In the genomic region with DNA sequence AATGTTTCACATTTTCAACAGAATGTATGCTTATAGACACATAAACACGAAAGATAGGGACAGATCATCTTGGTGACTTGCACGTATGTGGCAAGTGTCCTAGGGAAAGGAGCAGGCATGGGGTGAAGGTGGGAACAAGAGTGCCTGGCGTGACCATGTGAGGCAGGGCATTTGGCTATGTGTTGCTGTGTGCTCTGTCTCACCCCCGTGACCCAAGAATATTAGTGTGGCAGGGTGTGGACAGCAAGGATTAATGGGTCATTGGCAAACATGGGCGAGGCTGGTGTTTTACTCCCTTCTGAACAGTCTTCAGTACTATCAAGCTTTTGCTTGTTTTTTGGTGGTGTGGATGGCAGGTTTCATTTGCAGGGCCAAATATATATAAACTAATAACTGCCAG, we compare ENCODE assay signal across 21 cellular contexts. TPM values are rescaled to one million over a fixed set of nuclear protein-coding genes. Genes with fewer than 3 reads are reported as not detected.
A peak's percentile ranks its signal among the peaks of the same experiment; 100 is the strongest.
DNase-seq lines count a peak whose midpoint lies in the region; ATAC-seq and TF ChIP-seq lines count a peak whose summit lies in the region.
"Had no signal": no experiment of that assay in that cellular context is flagged by ENCODE, and none has a peak within 500 bp of the region (broad histone marks: within the 10 kb centered on the region; RNA-seq: fewer than 3 reads in every experiment).

No MANE protein-coding gene starts in this region.

- no peaks in the 10 kb centered on the region for H3K9me3 Mint-ChIP-seq in T-helper 2 cell treated with Interferon-gamma antibody and Interleukin-4, amounts not matched to agents 5 μg/mL and 100 μg/mL, for 36 hours
- H3K9me3 Mint-ChIP-seq in activated T-helper 1 cell treated with anti-CD3 and anti-CD28 coated beads, Interleukin-12 subunit alpha, Interleukin-12 subunit beta, Interleukin-2, Interleukin-4 antibody, amounts not matched to agents 30 ng/mL and 10 ng/mL and 1 ng/mL, durations not matched to agents 14 hours and 24 hours and 36 hours = no peaks in the 10 kb centered on the region
- H3K9me3 Mint-ChIP-seq in activated T-helper 17 cell treated with anti-CD3 and anti-CD28 coated beads, Interleukin-2, amount 50 U/mL, for 72 hours = no peaks in the 10 kb centered on the region
- H3K9me3 Mint-ChIP-seq: HFFc6 had no signal

- H3K36me3 Mint-ChIP-seq in T-helper 2 cell treated with Interferon-gamma antibody and Interleukin-4, amounts not matched to agents 5 μg/mL and 100 μg/mL, for 36 hours (ENCODE audit: low read depth) = no peaks in the 10 kb centered on the region
- no peaks in the 10 kb centered on the region for H3K36me3 Mint-ChIP-seq in activated T-helper 1 cell treated with anti-CD3 and anti-CD28 coated beads, Interleukin-12 subunit alpha, Interleukin-12 subunit beta, Interleukin-2, Interleukin-4 antibody, amounts not matched to agents 30 ng/mL and 10 ng/mL and 1 ng/mL, durations not matched to agents 14 hours and 24 hours and 36 hours (ENCODE audit: low read depth)
- H3K36me3 Mint-ChIP-seq in activated T-helper 17 cell treated with anti-CD3 and anti-CD28 coated beads, Interleukin-2, amount 50 U/mL, for 72 hours (ENCODE audit: low read depth) = no peaks in the 10 kb centered on the region

- H3K9ac ChIP-seq in mucosa of stomach (ENCODE audit: low read length) = peak overlapping the region; percentile 74
- H3K9ac ChIP-seq: BLaER1 had no signal

- H3K27ac Mint-ChIP-seq in T-helper 2 cell treated with Interferon-gamma antibody and Interleukin-4, amounts not matched to agents 5 μg/mL and 100 μg/mL, for 36 hours = no peak overlapping the region
- H3K27ac Mint-ChIP-seq in activated T-helper 1 cell treated with anti-CD3 and anti-CD28 coated beads, Interleukin-12 subunit alpha, Interleukin-12 subunit beta, Interleukin-2, Interleukin-4 antibody, amounts not matched to agents 30 ng/mL and 10 ng/mL and 1 ng/mL, durations not matched to agents 14 hours and 24 hours and 36 hours = no peak overlapping the region
- no peak overlapping the region for H3K27ac Mint-ChIP-seq in activated T-helper 17 cell treated with anti-CD3 and anti-CD28 coated beads, Interleukin-2, amount 50 U/mL, for 72 hours
- H3K27ac Mint-ChIP-seq: HFFc6 had no signal

- ATAC-seq in activated T-helper 17 cell treated with anti-CD3 and anti-CD28 coated beads, Interleukin-2, amount 50 U/mL, for 72 hours (replicated peaks) = no peak
- ATAC-seq: gastroesophageal sphincter had no signal

- H3K4me3 ChIP-seq in mucosa of stomach (ENCODE audit: low read length) (no peak overlapping the region), stomach (no peak overlapping the region)

- H3K36me3 ChIP-seq in mucosa of stomach (ENCODE audit: control insufficient read depth, insufficient read depth, low read length) (no peaks in the 10 kb centered on the region), stomach (no peaks in the 10 kb centered on the region)
- H3K36me3 ChIP-seq: BLaER1, brain microvascular endothelial cell, gastroesophageal sphincter, thoracic aorta had no signal

- H3K4me1 ChIP-seq in mucosa of stomach (ENCODE audit: control insufficient read depth, insufficient read depth, low read length) (peaks cover 36% of the 10 kb centered on the region), stomach (peaks cover 18 to 48% (median 25%) of the 10 kb centered on the region in 4 donors)

- TF ChIP-seq CTCF in stomach (IDR thresholded peaks at IDR 0.05) = no peak

- peak overlapping the region; percentile 26 for H3K4me3 Mint-ChIP-seq in T-helper 2 cell treated with Interferon-gamma antibody and Interleukin-4, amounts not matched to agents 5 μg/mL and 100 μg/mL, for 36 hours
- peak overlapping the region; percentile 44 for H3K4me3 Mint-ChIP-seq in activated T-helper 1 cell treated with anti-CD3 and anti-CD28 coated beads, Interleukin-12 subunit alpha, Interleukin-12 subunit beta, Interleukin-2, Interleukin-4 antibody, amounts not matched to agents 30 ng/mL and 10 ng/mL and 1 ng/mL, durations not matched to agents 14 hours and 24 hours and 36 hours
- H3K4me3 Mint-ChIP-seq in activated T-helper 17 cell treated with anti-CD3 and anti-CD28 coated beads, Interleukin-2, amount 50 U/mL, for 72 hours = no peak overlapping the region

- DNase-seq in T-helper 2 cell treated with Interferon-gamma antibody and Interleukin-4, amounts not matched to agents 5 μg/mL and 100 μg/mL, for 36 hours (ENCODE audit: low spot score) = no peak
- DNase-seq in T-helper 2 cell (no peak), stomach (peak; percentile 72), activated gamma-delta T cell treated with Interleukin-2 at 50 U/mL for 16 hours (no peak), NCI-H82 (lab: John Stamatoyannopoulos, UW) (no peak)
- DNase-seq in activated T-helper 1 cell treated with anti-CD3 and anti-CD28 coated beads, Interleukin-12 subunit alpha, Interleukin-12 subunit beta, Interleukin-2, Interleukin-4 antibody, amounts not matched to agents 30 ng/mL and 10 ng/mL and 1 ng/mL, durations not matched to agents 14 hours and 24 hours and 36 hours (ENCODE audit: low spot score) = no peak
- DNase-seq: activated CD4-positive, alpha-beta T cell treated with anti-CD3 and anti-CD28 coated beads for 1 hour; activated CD8-positive, alpha-beta memory T cell treated with anti-CD3 and anti-CD28 coated beads, Interleukin-2, amount 50 U/mL, for 4 hours; activated naive CD4-positive, alpha-beta T cell treated with anti-CD3 and anti-CD28 coated beads, Interleukin-2, amount 10 ng/mL, durations not matched to agents 7 days and 5 days; brain microvascular endothelial cell; HFFc6; left cardiac atrium; stimulated activated CD4-positive, alpha-beta T cell treated with anti-CD3 and anti-CD28 coated beads, Interleukin-4, amount 100 ng/mL, for 4 hours had no signal

- H3K27me3 Mint-ChIP-seq in T-helper 2 cell treated with Interferon-gamma antibody and Interleukin-4, amounts not matched to agents 5 μg/mL and 100 μg/mL, for 36 hours (ENCODE audit: low read depth) = peaks cover 44% of the 10 kb centered on the region
- H3K27me3 Mint-ChIP-seq in activated T-helper 1 cell treated with anti-CD3 and anti-CD28 coated beads, Interleukin-12 subunit alpha, Interleukin-12 subunit beta, Interleukin-2, Interleukin-4 antibody, amounts not matched to agents 30 ng/mL and 10 ng/mL and 1 ng/mL, durations not matched to agents 14 hours and 24 hours and 36 hours (ENCODE audit: insufficient read depth) = peaks cover 39% of the 10 kb centered on the region
- H3K27me3 Mint-ChIP-seq in activated T-helper 17 cell treated with anti-CD3 and anti-CD28 coated beads, Interleukin-2, amount 50 U/mL, for 72 hours = peaks cover 47% of the 10 kb centered on the region

- intact Hi-C loops in activated T-helper 1 cell treated with anti-CD3 and anti-CD28 coated beads, Interleukin-12 subunit alpha, Interleukin-12 subunit beta, Interleukin-2, Interleukin-4 antibody, amounts not matched to agents 30 ng/mL and 10 ng/mL and 1 ng/mL, durations not matched to agents 14 hours and 24 hours and 36 hours (cut with micrococcal nuclease) = loop anchor here (2.0 kb wide), 2 partner anchors 49 to 279 kb away; no protein-coding TSS in a partner anchor
- intact Hi-C loops in stomach (cut with DNase I; ENCODE audit: low total_unique reads) = no loop called here

- WGBS in stomach, 5 donors = 29 to 63% (median 43%) methylated on average over 5 of the region's 5 CpGs

- H3K9me3 ChIP-seq in mucosa of stomach (ENCODE audit: control insufficient read depth, low read length) (no peaks in the 10 kb centered on the region), stomach (no peaks in the 10 kb centered on the region)
- H3K9me3 ChIP-seq: BLaER1, gastroesophageal sphincter, thoracic aorta had no signal

- H3K27me3 ChIP-seq in mucosa of stomach (ENCODE audit: control insufficient read depth, insufficient read depth, low read length) (no peaks in the 10 kb centered on the region), stomach (peaks cover 0 to 13% (median 0%) of the 10 kb centered on the region in 3 donors)
- H3K27me3 ChIP-seq: brain microvascular endothelial cell, gastroesophageal sphincter had no signal

- TF ChIP-seq EP300 in stomach (IDR thresholded peaks at IDR 0.05) = no peak

- peak overlapping the region; percentile 35 to 86 (median 82) for H3K27ac ChIP-seq in stomach
- H3K27ac ChIP-seq: BLaER1, brain microvascular endothelial cell, gastroesophageal sphincter, thoracic aorta had no signal

- peaks cover 26% of the 10 kb centered on the region for H3K4me1 Mint-ChIP-seq in T-helper 2 cell treated with Interferon-gamma antibody and Interleukin-4, amounts not matched to agents 5 μg/mL and 100 μg/mL, for 36 hours (ENCODE audit: low read depth)
- peaks cover 26% of the 10 kb centered on the region for H3K4me1 Mint-ChIP-seq in activated T-helper 1 cell treated with anti-CD3 and anti-CD28 coated beads, Interleukin-12 subunit alpha, Interleukin-12 subunit beta, Interleukin-2, Interleukin-4 antibody, amounts not matched to agents 30 ng/mL and 10 ng/mL and 1 ng/mL, durations not matched to agents 14 hours and 24 hours and 36 hours (ENCODE audit: low read depth)
- H3K4me1 Mint-ChIP-seq in activated T-helper 17 cell treated with anti-CD3 and anti-CD28 coated beads, Interleukin-2, amount 50 U/mL, for 72 hours = peaks cover 17% of the 10 kb centered on the region

- no peak for TF ChIP-seq POLR2A in stomach (IDR thresholded peaks at IDR 0.05)

RNA-seq across cellular contexts. Expression of a gene that starts 1.3 kb away (rescaled TPM):
- not detected in 2 replicates for total RNA-seq in activated T-helper 1 cell treated with anti-CD3 and anti-CD28 coated beads, Interleukin-12 subunit alpha, Interleukin-12 subunit beta, Interleukin-2, Interleukin-4 antibody, amounts not matched to agents 30 ng/mL and 10 ng/mL and 1 ng/mL, durations not matched to agents 14 hours and 24 hours and 36 hours
- 100 to 1,000 TPM in 1 of 5 donors, 1 to 10 TPM in 2, not detected in 2; 4.0 to 134 (median 4.9) TPM for total RNA-seq in stomach
- under 1 TPM; 0.03 to 0.46 (median 0.12) TPM for polyA plus RNA-seq in stomach
- total RNA-seq in activated T-helper 17 cell treated with anti-CD3 and anti-CD28 coated beads, Interleukin-2, amount 50 U/mL, for 72 hours = not detected
- total RNA-seq: G401, gastroesophageal sphincter, HFFc6, LHCN-M2, mononuclear cell had no signal
